3 cellular contexts compared by ENCODE assay signal in genomic region chr17:1423456-1424135, GRCh38.
TF ChIP-seq lines count a peak whose summit lies in the region.

No MANE protein-coding gene starts in this region.

TF ChIP-seq in Ishikawa, 13 proteins besides CTCF, POLR2A, EP300 and RAD21 (continued from another document):
- TF ChIP-seq NFIC (IDR thresholded peaks at IDR 0.05) (no peak), CREB1 (IDR thresholded peaks at IDR 0.05; ENCODE audit: low read depth) (no peak), EGR1 (IDR thresholded peaks at IDR 0.05) (no peak)

TF ChIP-seq in endothelial cell of umbilical vein, 7 proteins besides CTCF, POLR2A, EP300 and RAD21 (continued from another document):
- no peak for TF ChIP-seq POLR2AphosphoS5 (IDR thresholded peaks at IDR 0.05; ENCODE audit: insufficient read depth, low read depth, low read length)
- no peak for TF ChIP-seq MYC (IDR thresholded peaks at IDR 0.05; ENCODE audit: low read depth, low read length)
- TF ChIP-seq EZH2 (IDR thresholded peaks at IDR 0.05; ENCODE audit: borderline replicate concordance, low read depth, low read length, severe bottlenecking) = no peak
- TF ChIP-seq GATA2 (IDR thresholded peaks at IDR 0.05; ENCODE audit: insufficient read depth, insufficient read length, low read depth, low read length) = no peak
- no peak for TF ChIP-seq JUN (IDR thresholded peaks at IDR 0.05; ENCODE audit: borderline replicate concordance, insufficient read depth, insufficient read length, low read depth)
TF ChIP-seq in endothelial cell of umbilical vein: peak in this region for 0.

TF ChIP-seq in GM23338, 12 proteins besides CTCF, POLR2A, EP300 and RAD21 (continued from another document):
- no peak for TF ChIP-seq STAT1 (IDR thresholded peaks at IDR 0.05; ENCODE audit: unreplicated experiment)
- no peak for TF ChIP-seq EZH2 (IDR thresholded peaks at IDR 0.05; ENCODE audit: low read depth, unreplicated experiment)
- TF ChIP-seq, protein P1, sequence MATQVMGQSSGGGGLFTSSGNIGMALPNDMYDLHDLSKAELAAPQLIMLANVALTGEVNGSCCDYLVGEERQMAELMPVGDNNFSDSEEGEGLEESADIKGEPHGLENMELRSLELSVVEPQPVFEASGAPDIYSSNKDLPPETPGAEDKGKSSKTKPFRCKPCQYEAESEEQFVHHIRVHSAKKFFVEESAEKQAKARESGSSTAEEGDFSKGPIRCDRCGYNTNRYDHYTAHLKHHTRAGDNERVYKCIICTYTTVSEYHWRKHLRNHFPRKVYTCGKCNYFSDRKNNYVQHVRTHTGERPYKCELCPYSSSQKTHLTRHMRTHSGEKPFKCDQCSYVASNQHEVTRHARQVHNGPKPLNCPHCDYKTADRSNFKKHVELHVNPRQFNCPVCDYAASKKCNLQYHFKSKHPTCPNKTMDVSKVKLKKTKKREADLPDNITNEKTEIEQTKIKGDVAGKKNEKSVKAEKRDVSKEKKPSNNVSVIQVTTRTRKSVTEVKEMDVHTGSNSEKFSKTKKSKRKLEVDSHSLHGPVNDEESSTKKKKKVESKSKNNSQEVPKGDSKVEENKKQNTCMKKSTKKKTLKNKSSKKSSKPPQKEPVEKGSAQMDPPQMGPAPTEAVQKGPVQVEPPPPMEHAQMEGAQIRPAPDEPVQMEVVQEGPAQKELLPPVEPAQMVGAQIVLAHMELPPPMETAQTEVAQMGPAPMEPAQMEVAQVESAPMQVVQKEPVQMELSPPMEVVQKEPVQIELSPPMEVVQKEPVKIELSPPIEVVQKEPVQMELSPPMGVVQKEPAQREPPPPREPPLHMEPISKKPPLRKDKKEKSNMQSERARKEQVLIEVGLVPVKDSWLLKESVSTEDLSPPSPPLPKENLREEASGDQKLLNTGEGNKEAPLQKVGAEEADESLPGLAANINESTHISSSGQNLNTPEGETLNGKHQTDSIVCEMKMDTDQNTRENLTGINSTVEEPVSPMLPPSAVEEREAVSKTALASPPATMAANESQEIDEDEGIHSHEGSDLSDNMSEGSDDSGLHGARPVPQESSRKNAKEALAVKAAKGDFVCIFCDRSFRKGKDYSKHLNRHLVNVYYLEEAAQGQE (IDR thresholded peaks at IDR 0.05; ENCODE audit: unreplicated experiment) = no peak
- TF ChIP-seq POLR2AphosphoS5 (IDR thresholded peaks at IDR 0.05; ENCODE audit: low read depth) = no peak
- TF ChIP-seq NANOG (IDR thresholded peaks at IDR 0.05; ENCODE audit: borderline replicate concordance) = no peak
- no peak for TF ChIP-seq ZNF462 (CRISPR knock-in tag; IDR thresholded peaks at IDR 0.05)
- TF ChIP-seq, protein P2, sequence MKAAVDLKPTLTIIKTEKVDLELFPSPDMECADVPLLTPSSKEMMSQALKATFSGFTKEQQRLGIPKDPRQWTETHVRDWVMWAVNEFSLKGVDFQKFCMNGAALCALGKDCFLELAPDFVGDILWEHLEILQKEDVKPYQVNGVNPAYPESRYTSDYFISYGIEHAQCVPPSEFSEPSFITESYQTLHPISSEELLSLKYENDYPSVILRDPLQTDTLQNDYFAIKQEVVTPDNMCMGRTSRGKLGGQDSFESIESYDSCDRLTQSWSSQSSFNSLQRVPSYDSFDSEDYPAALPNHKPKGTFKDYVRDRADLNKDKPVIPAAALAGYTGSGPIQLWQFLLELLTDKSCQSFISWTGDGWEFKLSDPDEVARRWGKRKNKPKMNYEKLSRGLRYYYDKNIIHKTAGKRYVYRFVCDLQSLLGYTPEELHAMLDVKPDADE (IDR thresholded peaks at IDR 0.05) = no peak
- no peak for TF ChIP-seq JUNB (IDR thresholded peaks at IDR 0.05; ENCODE audit: unreplicated experiment)
